Comparison of ENCODE assay signal across 14 cellular contexts in the genomic region with DNA sequence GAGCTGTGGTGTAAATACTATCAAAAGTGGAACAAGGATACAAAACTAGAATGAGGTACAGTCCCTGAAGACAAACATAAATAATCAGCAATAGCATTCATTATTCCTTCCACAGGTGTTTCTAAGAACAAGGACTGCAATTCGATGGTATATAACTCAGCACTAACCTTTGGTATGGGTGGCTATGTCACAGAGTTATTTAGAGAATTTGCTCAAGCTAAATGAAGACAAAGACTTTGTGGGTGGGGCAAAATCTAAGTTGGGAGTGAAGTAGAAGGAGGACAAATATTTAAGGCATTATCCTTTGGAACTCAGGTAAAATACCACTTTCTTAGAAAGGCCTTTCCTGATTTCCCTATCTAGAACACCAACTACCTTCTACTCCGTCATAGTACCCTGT. TPM values are rescaled to one million over a fixed set of nuclear protein-coding genes. Genes with fewer than 3 reads are reported as not detected.
DNase-seq lines count a peak whose midpoint lies in the region; ATAC-seq and TF ChIP-seq lines count a peak whose summit lies in the region.
"Had no signal": no experiment of that assay in that cellular context is flagged by ENCODE, and none has a peak within 500 bp of the region (broad histone marks: within the 10 kb centered on the region; RNA-seq: fewer than 3 reads in every experiment).

No MANE protein-coding gene starts in this region.

- ATAC-seq in left colon = peak; percentile 60
- no peak for ATAC-seq in activated naive CD4-positive, alpha-beta T cell treated with anti-CD3 and anti-CD28 coated beads, Interleukin-2, amount 50 U/mL, for 72 hours
- ATAC-seq: A549, GM23338 had no signal

- no peak for TF ChIP-seq CTCF in DOHH2 (IDR thresholded peaks at IDR 0.05; ENCODE audit: low read depth, low read length, poor library complexity, severe bottlenecking)
- no peak for TF ChIP-seq CTCF in progenitor cell of endocrine pancreas (IDR thresholded peaks at IDR 0.05; ENCODE audit: unreplicated experiment)

- no peaks in the 10 kb centered on the region for H3K79me2 ChIP-seq in DOHH2 (ENCODE audit: control insufficient read depth, low read length)

- intact Hi-C loops in left colon (cut with DNase I, micrococcal nuclease) = no loop called here

- H3K4me1 ChIP-seq in DOHH2 (ENCODE audit: control insufficient read depth, low read length) = peaks cover 28% of the 10 kb centered on the region
- H3K4me1 ChIP-seq: A549 had no signal

- H3F3A ChIP-seq in DOHH2 (ENCODE audit: control insufficient read depth, insufficient read depth) = peaks cover 6% of the 10 kb centered on the region

- H3K36me3 Mint-ChIP-seq in progenitor cell of endocrine pancreas (ENCODE audit: insufficient read depth) = peaks cover 5% of the 10 kb centered on the region
- H3K36me3 Mint-ChIP-seq in activated naive CD4-positive, alpha-beta T cell treated with anti-CD3 and anti-CD28 coated beads, Interleukin-2, amount 50 U/mL, for 72 hours = no peaks in the 10 kb centered on the region

- no peaks in the 10 kb centered on the region for H3K9me3 ChIP-seq in DOHH2 (ENCODE audit: control insufficient read depth, insufficient read depth, low read length)
- H3K9me3 ChIP-seq: A549 had no signal

- no peaks in the 10 kb centered on the region for H3K36me3 ChIP-seq in DOHH2 (ENCODE audit: control insufficient read depth, low read length)

- peak overlapping the region; percentile 26; the same call in 1 of the 2 replicates for H3K4me2 ChIP-seq in DOHH2 (ENCODE audit: low read length)
- H3K4me2 ChIP-seq: A549, GM23338 had no signal

- H3K4me3 ChIP-seq in DOHH2 (ENCODE audit: low read length) = no peak overlapping the region
- H3K4me3 ChIP-seq: A549, GM23338 had no signal

- no peaks in the 10 kb centered on the region for H4K20me1 ChIP-seq in DOHH2 (ENCODE audit: control insufficient read depth, insufficient read depth, low read depth, low read length)

- H3K4me3 Mint-ChIP-seq in progenitor cell of endocrine pancreas (ENCODE audit: low read depth) = no peak overlapping the region
- H3K4me3 Mint-ChIP-seq: CD4-positive, CD25-positive, alpha-beta regulatory T cell; GM23338; IgD-negative memory B cell had no signal

- H3K27ac Mint-ChIP-seq in progenitor cell of endocrine pancreas = peak overlapping the region; percentile 62
- no peak overlapping the region for H3K27ac Mint-ChIP-seq in activated naive CD4-positive, alpha-beta T cell treated with anti-CD3 and anti-CD28 coated beads, Interleukin-2, amount 50 U/mL, for 72 hours
- H3K27ac Mint-ChIP-seq: GM23338 had no signal

- DNase-seq in left colon = no peak
- DNase-seq in progenitor cell of endocrine pancreas (ENCODE audit: low spot score, unreplicated experiment) = no peak
- DNase-seq in KG1 (lab: John Stamatoyannopoulos, UW) = no peak
- no peak for DNase-seq in activated naive CD4-positive, alpha-beta T cell treated with anti-CD3 and anti-CD28 coated beads, Interleukin-2, amount 50 U/mL, for 72 hours (ENCODE audit: low spot score in 2 of 2)
- no peak for DNase-seq in HT-29 (ENCODE audit: low spot score)
- DNase-seq: Calu3; CD4-positive, CD25-positive, alpha-beta regulatory T cell; DMS 273 treated with DMSO at 0.1 percent for 48 hours; H7 had no signal

- no peaks in the 10 kb centered on the region for H3K9me3 Mint-ChIP-seq in progenitor cell of endocrine pancreas (ENCODE audit: low read depth)
- no peaks in the 10 kb centered on the region for H3K9me3 Mint-ChIP-seq in activated naive CD4-positive, alpha-beta T cell treated with anti-CD3 and anti-CD28 coated beads, Interleukin-2, amount 50 U/mL, for 72 hours
- H3K9me3 Mint-ChIP-seq: CD4-positive, CD25-positive, alpha-beta regulatory T cell; GM23338; IgD-negative memory B cell had no signal

- H3K27ac ChIP-seq in DOHH2 (ENCODE audit: low read depth, low read length) = no peak overlapping the region
- H3K27ac ChIP-seq: A549, HL-60 had no signal

- H3K4me1 Mint-ChIP-seq in progenitor cell of endocrine pancreas (ENCODE audit: low read depth) = peaks cover 14% of the 10 kb centered on the region
- H3K4me1 Mint-ChIP-seq: GM23338 had no signal

- no peaks in the 10 kb centered on the region for H3K27me3 Mint-ChIP-seq in progenitor cell of endocrine pancreas
- H3K27me3 Mint-ChIP-seq: CD4-positive, CD25-positive, alpha-beta regulatory T cell; IgD-negative memory B cell had no signal

- H3K9me2 ChIP-seq in DOHH2 (replicated peaks; ENCODE audit: control insufficient read depth, low read length) = no peaks in the 10 kb centered on the region

- no peaks in the 10 kb centered on the region for H3K27me3 ChIP-seq in DOHH2 (ENCODE audit: control insufficient read depth, low read length)

RNA-seq across cellular contexts. Expression of a gene that starts 51.5 kb away (rescaled TPM):
- 100 to 1,000 TPM in 1 of 2 donors, 10 to 100 TPM in 1; 79.1 to 114 TPM for total RNA-seq in left colon
- 341 and 342 TPM in 2 replicates for total RNA-seq in progenitor cell of endocrine pancreas
- 1 to 10 TPM; 4.4 to 5.9 TPM for total RNA-seq in activated naive CD4-positive, alpha-beta T cell treated with anti-CD3 and anti-CD28 coated beads, Interleukin-2, amount 50 U/mL, for 72 hours
- total RNA-seq in HT-29 (2014; rRNA removed; shearing (Covaris generic)) = 3.2 and 6.3 TPM in 2 replicates

Comparison
In these comparisons a context has a peak if more than half of its experiments do, and no peak if none do; other contexts are left out.
1. RNA of a gene that starts 51.5 kb away (total RNA-seq): 341 to 342 TPM in progenitor cell of endocrine pancreas and 79.1 to 114 TPM in left colon; 4.4 to 5.9 TPM in activated naive CD4-positive, alpha-beta T cell treated with anti-CD3 and anti-CD28 coated beads, Interleukin-2, amount 50 U/mL, for 72 hours and 3.2 to 6.3 TPM in HT-29; every median in the first group is over 10 times any median in the second.